In the genomic region with DNA sequence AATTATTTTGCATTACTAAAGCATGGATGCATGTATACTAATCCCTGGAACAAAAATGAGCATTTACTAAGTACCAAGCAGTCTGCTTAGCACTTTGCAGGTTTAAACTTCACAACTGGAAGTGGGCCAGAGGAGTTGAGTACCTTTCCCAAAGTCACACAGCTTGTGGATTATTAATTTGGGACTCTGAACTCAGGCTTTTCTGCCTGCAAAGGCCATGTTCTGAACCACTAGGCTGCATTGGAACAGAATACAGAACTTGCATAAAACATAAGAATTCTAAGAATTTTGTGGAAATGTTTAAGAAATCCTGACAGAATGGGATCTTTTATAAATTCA, we compare ENCODE assay signal across 18 cellular contexts.
DNase-seq lines count a peak whose midpoint lies in the region; ATAC-seq lines count a peak whose summit lies in the region.
"Had no signal": no experiment of that assay in that cellular context is flagged by ENCODE, and none has a peak within 500 bp of the region (broad histone marks: within the 10 kb centered on the region; RNA-seq: fewer than 3 reads in every experiment).

No MANE protein-coding gene starts in this region.

- intact Hi-C loops in activated T-helper 2 cell treated with anti-CD3 and anti-CD28 coated beads, Interferon-gamma antibody, Interleukin-2, Interleukin-4, amounts not matched to agents 10 μg/mL and 5 μg/mL and 100 μg/mL, durations not matched to agents 14 hours and 24 hours and 36 hours (cut with micrococcal nuclease), result loop anchor here (2.0 to 10.0 kb wide), 3 partner anchors 758 to 1222 kb away; a partner anchor contains a TSS
- intact Hi-C loops in naive thymus-derived CD4-positive, alpha-beta T cell (cut with micrococcal nuclease), result loop anchor here (1.0 to 10.0 kb wide), 5 partner anchors 19 to 758 kb away; a partner anchor contains a TSS
- intact Hi-C loops in cardiac septum (cut with DNase I), result no loop called here

- peak overlapping the region; percentile 98 for H3K27ac Mint-ChIP-seq in T-helper 2 cell treated with Interferon-gamma antibody and Interleukin-4, amounts not matched to agents 5 μg/mL and 100 μg/mL, for 36 hours
- peak overlapping the region; percentile 74 to 97 (median 93) for H3K27ac Mint-ChIP-seq in CD8-positive, alpha-beta memory T cell
- H3K27ac Mint-ChIP-seq in activated T-helper 2 cell treated with anti-CD3 and anti-CD28 coated beads, Interferon-gamma antibody, Interleukin-2, Interleukin-4, amounts not matched to agents 10 μg/mL and 5 μg/mL and 100 μg/mL, durations not matched to agents 14 hours and 24 hours and 36 hours, result peak overlapping the region; percentile 91
- H3K27ac Mint-ChIP-seq in naive thymus-derived CD4-positive, alpha-beta T cell, result peak overlapping the region; percentile 89 to 98 (median 93)

- CTCF ChIA-PET in CD8-positive, alpha-beta memory T cell (lab: Charles Lee), result interaction anchor here (1.4 to 4.8 kb wide), 3 partner anchors 11 to 185 kb away, joined by 4 to 31 read pairs (median 17); no protein-coding TSS in a partner anchor
- CTCF ChIA-PET in naive thymus-derived CD4-positive, alpha-beta T cell (lab: Charles Lee), result interaction anchor here (2.2 kb wide), 1 partner anchor 185 kb away, joined by 12 read pairs; no protein-coding TSS in a partner anchor

- H3K36me3 ChIP-seq in CD8-positive, alpha-beta memory T cell (ENCODE audit: insufficient read depth, low read length), result peaks cover 25% of the 10 kb centered on the region
- peaks cover 6 to 21% (median 20%) of the 10 kb centered on the region in 3 experiments for H3K36me3 ChIP-seq in naive thymus-derived CD4-positive, alpha-beta T cell (ENCODE audit: control insufficient read depth in 2 of 3, insufficient read depth in 3 of 3, low read length in 3 of 3)
- H3K36me3 ChIP-seq in SJCRH30, result no peaks in the 10 kb centered on the region
- H3K36me3 ChIP-seq: left ventricle myocardium inferior had no signal

- peak overlapping the region; percentile 92 for H3K4me3 ChIP-seq in CD8-positive, alpha-beta memory T cell (ENCODE audit: low read length)
- H3K4me3 ChIP-seq in naive thymus-derived CD4-positive, alpha-beta T cell (ENCODE audit: low read length), result peak overlapping the region; percentile 80
- no peak overlapping the region for H3K4me3 ChIP-seq in SJCRH30
- H3K4me3 ChIP-seq: BLaER1, left ventricle myocardium inferior had no signal

- no peak for DNase-seq in T-helper 2 cell treated with Interferon-gamma antibody and Interleukin-4, amounts not matched to agents 5 μg/mL and 100 μg/mL, for 36 hours (ENCODE audit: low spot score)
- DNase-seq in T-helper 2 cell (no peak), SJCRH30 (no peak), cardiac septum (ENCODE audit: low spot score) (no peak)
- no peak for DNase-seq in CD8-positive, alpha-beta memory T cell
- DNase-seq in activated T-helper 2 cell treated with anti-CD3 and anti-CD28 coated beads, Interferon-gamma antibody, Interleukin-2, Interleukin-4, amounts not matched to agents 10 μg/mL and 5 μg/mL and 100 μg/mL, durations not matched to agents 14 hours and 24 hours and 36 hours (ENCODE audit: low spot score), result no peak
- DNase-seq in naive thymus-derived CD4-positive, alpha-beta T cell, result no peak
- DNase-seq: 8988T; activated CD4-positive, CD25-positive, alpha-beta regulatory T cell; central memory CD4-positive, alpha-beta T cell; KG1; left ventricle myocardium inferior; NCI-H1048; NCI-H2029 treated with DMSO at 0.1 percent for 48 hours; NCI-H510A; substantia nigra had no signal

- H3K36me3 Mint-ChIP-seq in T-helper 2 cell treated with Interferon-gamma antibody and Interleukin-4, amounts not matched to agents 5 μg/mL and 100 μg/mL, for 36 hours (ENCODE audit: low read depth), result peaks cover 59% of the 10 kb centered on the region
- peaks cover 16 to 72% (median 24%) of the 10 kb centered on the region in 3 donors for H3K36me3 Mint-ChIP-seq in CD8-positive, alpha-beta memory T cell
- H3K36me3 Mint-ChIP-seq in activated T-helper 2 cell treated with anti-CD3 and anti-CD28 coated beads, Interferon-gamma antibody, Interleukin-2, Interleukin-4, amounts not matched to agents 10 μg/mL and 5 μg/mL and 100 μg/mL, durations not matched to agents 14 hours and 24 hours and 36 hours (ENCODE audit: low read depth), result peaks cover 82% of the 10 kb centered on the region
- peaks cover 10 to 67% (median 56%) of the 10 kb centered on the region in 5 donors for H3K36me3 Mint-ChIP-seq in naive thymus-derived CD4-positive, alpha-beta T cell

- peaks cover 34% of the 10 kb centered on the region for H3K4me1 ChIP-seq in CD8-positive, alpha-beta memory T cell (ENCODE audit: insufficient read depth, low read length)
- peaks cover 34% of the 10 kb centered on the region in 2 donors for H3K4me1 ChIP-seq in naive thymus-derived CD4-positive, alpha-beta T cell (ENCODE audit: control insufficient read depth in 2 of 2, insufficient read depth in 2 of 2, low read length in 2 of 2)
- no peaks in the 10 kb centered on the region for H3K4me1 ChIP-seq in SJCRH30
- H3K4me1 ChIP-seq: left ventricle myocardium inferior had no signal

- POLR2A ChIA-PET in CD8-positive, alpha-beta memory T cell (lab: Charles Lee), result interaction anchor here (0.6 to 4.2 kb wide), 5 partner anchors 17 to 1357 kb away, joined by 3 to 45 read pairs (median 8); a partner anchor contains a TSS
- POLR2A ChIA-PET in naive thymus-derived CD4-positive, alpha-beta T cell (lab: Charles Lee), result interaction anchor here (0.6 to 13.6 kb wide), 9 partner anchors 9 to 185 kb away, joined by 3 to 173 read pairs (median 6); a partner anchor contains a TSS

- H3K9me3 ChIP-seq in CD8-positive, alpha-beta memory T cell (ENCODE audit: low read length), result no peaks in the 10 kb centered on the region
- no peaks in the 10 kb centered on the region for H3K9me3 ChIP-seq in naive thymus-derived CD4-positive, alpha-beta T cell (ENCODE audit: control insufficient read depth in 2 of 3, low read length in 3 of 3)
- no peaks in the 10 kb centered on the region for H3K9me3 ChIP-seq in SJCRH30 (replicated peaks)
- H3K9me3 ChIP-seq: BLaER1, left ventricle myocardium inferior had no signal

- no peaks in the 10 kb centered on the region for H3K27me3 ChIP-seq in CD8-positive, alpha-beta memory T cell (ENCODE audit: insufficient read depth, low read length, poor library complexity, severe bottlenecking)
- H3K27me3 ChIP-seq in naive thymus-derived CD4-positive, alpha-beta T cell (ENCODE audit: control insufficient read depth in 2 of 2, insufficient read depth in 2 of 2, low read length in 2 of 2), result no peaks in the 10 kb centered on the region
- no peaks in the 10 kb centered on the region for H3K27me3 ChIP-seq in SJCRH30
- H3K27me3 ChIP-seq: BLaER1 had no signal

- H3K4me1 Mint-ChIP-seq in T-helper 2 cell treated with Interferon-gamma antibody and Interleukin-4, amounts not matched to agents 5 μg/mL and 100 μg/mL, for 36 hours (ENCODE audit: low read depth), result peaks cover 53% of the 10 kb centered on the region
- peaks cover 35 to 52% (median 51%) of the 10 kb centered on the region in 3 donors for H3K4me1 Mint-ChIP-seq in CD8-positive, alpha-beta memory T cell
- H3K4me1 Mint-ChIP-seq in activated T-helper 2 cell treated with anti-CD3 and anti-CD28 coated beads, Interferon-gamma antibody, Interleukin-2, Interleukin-4, amounts not matched to agents 10 μg/mL and 5 μg/mL and 100 μg/mL, durations not matched to agents 14 hours and 24 hours and 36 hours (ENCODE audit: low read depth), result peaks cover 59% of the 10 kb centered on the region
- peaks cover 13 to 60% (median 37%) of the 10 kb centered on the region in 7 donors for H3K4me1 Mint-ChIP-seq in naive thymus-derived CD4-positive, alpha-beta T cell

- H3K9me3 Mint-ChIP-seq in T-helper 2 cell treated with Interferon-gamma antibody and Interleukin-4, amounts not matched to agents 5 μg/mL and 100 μg/mL, for 36 hours, result no peaks in the 10 kb centered on the region
- no peaks in the 10 kb centered on the region for H3K9me3 Mint-ChIP-seq in CD8-positive, alpha-beta memory T cell
- no peaks in the 10 kb centered on the region for H3K9me3 Mint-ChIP-seq in activated T-helper 2 cell treated with anti-CD3 and anti-CD28 coated beads, Interferon-gamma antibody, Interleukin-2, Interleukin-4, amounts not matched to agents 10 μg/mL and 5 μg/mL and 100 μg/mL, durations not matched to agents 14 hours and 24 hours and 36 hours
- no peaks in the 10 kb centered on the region for H3K9me3 Mint-ChIP-seq in naive thymus-derived CD4-positive, alpha-beta T cell

- no peaks in the 10 kb centered on the region for H3K27me3 Mint-ChIP-seq in T-helper 2 cell treated with Interferon-gamma antibody and Interleukin-4, amounts not matched to agents 5 μg/mL and 100 μg/mL, for 36 hours (ENCODE audit: low read depth)
- H3K27me3 Mint-ChIP-seq in CD8-positive, alpha-beta memory T cell, result peaks cover 0 to 2% of the 10 kb centered on the region in 2 donors
- H3K27me3 Mint-ChIP-seq in activated T-helper 2 cell treated with anti-CD3 and anti-CD28 coated beads, Interferon-gamma antibody, Interleukin-2, Interleukin-4, amounts not matched to agents 10 μg/mL and 5 μg/mL and 100 μg/mL, durations not matched to agents 14 hours and 24 hours and 36 hours (ENCODE audit: low read depth), result no peaks in the 10 kb centered on the region
- H3K27me3 Mint-ChIP-seq in naive thymus-derived CD4-positive, alpha-beta T cell, result peaks cover 0 to 4% (median 0%) of the 10 kb centered on the region in 5 donors

- no peak overlapping the region for H3K27ac ChIP-seq in CD8-positive, alpha-beta memory T cell (ENCODE audit: low read depth, low read length)
- H3K27ac ChIP-seq in naive thymus-derived CD4-positive, alpha-beta T cell (ENCODE audit: low read depth, low read length), result peak overlapping the region; percentile 76
- H3K27ac ChIP-seq in SJCRH30, result no peak overlapping the region
- H3K27ac ChIP-seq: BLaER1, left ventricle myocardium inferior had no signal

- H3K4me3 Mint-ChIP-seq in T-helper 2 cell treated with Interferon-gamma antibody and Interleukin-4, amounts not matched to agents 5 μg/mL and 100 μg/mL, for 36 hours, result peak overlapping the region; percentile 96
- H3K4me3 Mint-ChIP-seq in CD8-positive, alpha-beta memory T cell, result peak overlapping the region; percentile 89 to 95 (median 94)
- peak overlapping the region; percentile 80 for H3K4me3 Mint-ChIP-seq in activated T-helper 2 cell treated with anti-CD3 and anti-CD28 coated beads, Interferon-gamma antibody, Interleukin-2, Interleukin-4, amounts not matched to agents 10 μg/mL and 5 μg/mL and 100 μg/mL, durations not matched to agents 14 hours and 24 hours and 36 hours (ENCODE audit: low read depth)
- H3K4me3 Mint-ChIP-seq in naive thymus-derived CD4-positive, alpha-beta T cell, result peak overlapping the region; percentile 91 to 100 (median 98)

- no peak for ATAC-seq in naive thymus-derived CD4-positive, alpha-beta T cell
- no peak for ATAC-seq in GM21619 (IDR thresholded peaks at IDR 0.05; ENCODE audit: unreplicated experiment)
